Comparison of ENCODE assay signal across 15 cellular contexts in the genomic region with DNA sequence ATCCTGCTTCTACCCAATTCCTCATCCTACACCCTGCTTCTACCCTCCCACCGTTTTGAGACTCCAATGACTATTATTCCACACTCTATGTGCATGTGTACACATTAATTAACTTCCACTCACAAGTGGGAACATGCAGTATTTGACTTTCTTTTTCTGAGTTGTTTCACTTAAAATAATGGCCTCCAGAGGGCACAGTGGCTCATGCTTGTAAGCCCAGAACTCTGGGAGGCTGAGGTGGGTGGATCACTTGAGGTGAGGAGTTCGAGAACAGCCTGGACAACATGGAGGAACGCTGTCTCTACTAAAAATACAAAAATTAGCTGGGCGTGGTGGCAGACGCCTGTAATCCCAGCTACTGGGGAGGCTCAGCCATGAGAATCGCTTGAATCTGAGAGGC.
A peak's percentile ranks its signal among the peaks of the same experiment; 100 is the strongest.
DNase-seq lines count a peak whose midpoint lies in the region; ATAC-seq and TF ChIP-seq lines count a peak whose summit lies in the region.
"Had no signal": no experiment of that assay in that cellular context is flagged by ENCODE, and none has a peak within 500 bp of the region (broad histone marks: within the 10 kb centered on the region; RNA-seq: fewer than 3 reads in every experiment).

No MANE protein-coding gene starts in this region.

- 87 to 88% methylated on average over 6 of the region's 6 CpGs for WGBS in testis, 2 donors

- no peak overlapping the region for H3K4me3 ChIP-seq in Karpas-422 (ENCODE audit: low read length)
- no peak overlapping the region for H3K4me3 ChIP-seq in testis
- H3K4me3 ChIP-seq: ovary, vagina had no signal

- TF ChIP-seq CTCF in neural crest cell (conservative IDR thresholded peaks at IDR 0.05) (peak; percentile 25), mesothelial cell of epicardium (IDR thresholded peaks at IDR 0.05; ENCODE audit: unreplicated experiment) (no peak), testis (IDR thresholded peaks at IDR 0.05) (peak in 1 of 3 experiments; percentile 2)

- H3K27me3 ChIP-seq in Karpas-422 (ENCODE audit: low read length), result no peaks in the 10 kb centered on the region
- H3K27me3 ChIP-seq in testis, result no peaks in the 10 kb centered on the region
- H3K27me3 ChIP-seq: ovary, vagina had no signal

- no peaks in the 10 kb centered on the region for H3K27me3 Mint-ChIP-seq in activated CD4-positive, alpha-beta T cell treated with anti-CD3 and anti-CD28 coated beads for 36 hours
- H3K27me3 Mint-ChIP-seq in neural crest cell (ENCODE audit: low read depth) (no peaks in the 10 kb centered on the region), mesothelial cell of epicardium (ENCODE audit: low read depth) (peaks cover 7% of the 10 kb centered on the region)
- no peaks in the 10 kb centered on the region for H3K27me3 Mint-ChIP-seq in activated T-cell treated with anti-CD3 and anti-CD28 coated beads, Interleukin-2, amount 50 U/mL, for 4 hours (ENCODE audit: low read depth)
- H3K27me3 Mint-ChIP-seq: activated naive CD8-positive, alpha-beta T cell had no signal

- DNase-seq in activated CD4-positive, alpha-beta T cell treated with anti-CD3 and anti-CD28 coated beads for 36 hours, result peak; percentile 20
- DNase-seq in activated CD4-positive, alpha-beta T cell treated with anti-CD3 and anti-CD28 coated beads for 1 hour, result no peak
- DNase-seq in Karpas-422 (peak; percentile 65), amniotic epithelial cell (ENCODE audit: low read depth) (peak; percentile 23), neural crest cell (ENCODE audit: low read depth, low spot score) (no peak), mesothelial cell of epicardium (ENCODE audit: low spot score in 2 of 2, unreplicated experiment in 2 of 2) (no peak), testis (no peak)
- no peak for DNase-seq in activated T-cell treated with anti-CD3 and anti-CD28 coated beads, Interleukin-2, amount 50 U/mL, for 4 hours
- DNase-seq: activated CD4-positive, CD25-positive, alpha-beta regulatory T cell; kidney; NCI-H1092; ovary had no signal

- no peaks in the 10 kb centered on the region for H3K36me3 ChIP-seq in Karpas-422 (ENCODE audit: insufficient read depth, low read length)
- no peaks in the 10 kb centered on the region for H3K36me3 ChIP-seq in testis (ENCODE audit: low read depth, missing control alignments)
- H3K36me3 ChIP-seq: ovary, vagina had no signal

- H3K27ac ChIP-seq in Karpas-422 (ENCODE audit: low read length), result no peak overlapping the region
- no peak overlapping the region for H3K27ac ChIP-seq in testis
- H3K27ac ChIP-seq: ovary, vagina had no signal

- no peak overlapping the region for H2AFZ ChIP-seq in Karpas-422 (ENCODE audit: low read length)

- H3K4me3 Mint-ChIP-seq in activated CD4-positive, alpha-beta T cell treated with anti-CD3 and anti-CD28 coated beads for 36 hours, result no peak overlapping the region
- no peak overlapping the region for H3K4me3 Mint-ChIP-seq in neural crest cell
- H3K4me3 Mint-ChIP-seq in mesothelial cell of epicardium, result no peak overlapping the region
- no peak overlapping the region for H3K4me3 Mint-ChIP-seq in activated T-cell treated with anti-CD3 and anti-CD28 coated beads, Interleukin-2, amount 50 U/mL, for 4 hours
- H3K4me3 Mint-ChIP-seq: activated naive CD8-positive, alpha-beta T cell had no signal

- POLR2A ChIA-PET in activated CD4-positive, alpha-beta T cell treated with anti-CD3 and anti-CD28 coated beads for 36 hours (lab: Charles Lee), result no interaction called here

- peaks cover 5% of the 10 kb centered on the region for H3K36me3 Mint-ChIP-seq in activated CD4-positive, alpha-beta T cell treated with anti-CD3 and anti-CD28 coated beads for 36 hours (ENCODE audit: low read depth)
- H3K36me3 Mint-ChIP-seq in neural crest cell (ENCODE audit: low read depth) (peaks cover 3% of the 10 kb centered on the region), mesothelial cell of epicardium (no peaks in the 10 kb centered on the region)
- H3K36me3 Mint-ChIP-seq in activated T-cell treated with anti-CD3 and anti-CD28 coated beads, Interleukin-2, amount 50 U/mL, for 4 hours (ENCODE audit: insufficient read depth), result peaks cover 42% of the 10 kb centered on the region

- H3K9me2 ChIP-seq in Karpas-422 (replicated peaks; ENCODE audit: insufficient read depth, low read length), result no peaks in the 10 kb centered on the region

- ATAC-seq in activated CD4-positive, alpha-beta T cell treated with anti-CD3 and anti-CD28 coated beads for 36 hours, result no peak
- ATAC-seq in activated T-cell treated with anti-CD3 and anti-CD28 coated beads, Interleukin-2, amount 50 U/mL, for 4 hours, result no peak
- ATAC-seq: Panc1 had no signal

- H3K4me2 ChIP-seq in Karpas-422 (ENCODE audit: low read depth, low read length, poor library complexity, severe bottlenecking), result no peak overlapping the region

- H3K4me1 Mint-ChIP-seq in activated CD4-positive, alpha-beta T cell treated with anti-CD3 and anti-CD28 coated beads for 36 hours, result no peaks in the 10 kb centered on the region
- H3K4me1 Mint-ChIP-seq in neural crest cell (no peaks in the 10 kb centered on the region), mesothelial cell of epicardium (no peaks in the 10 kb centered on the region)
- no peaks in the 10 kb centered on the region for H3K4me1 Mint-ChIP-seq in activated T-cell treated with anti-CD3 and anti-CD28 coated beads, Interleukin-2, amount 50 U/mL, for 4 hours (ENCODE audit: low read depth)

- H3K27ac Mint-ChIP-seq in activated CD4-positive, alpha-beta T cell treated with anti-CD3 and anti-CD28 coated beads for 36 hours, result no peak overlapping the region
- no peak overlapping the region for H3K27ac Mint-ChIP-seq in neural crest cell (ENCODE audit: unreplicated experiment)
- H3K27ac Mint-ChIP-seq in mesothelial cell of epicardium, result no peak overlapping the region
- H3K27ac Mint-ChIP-seq: activated naive CD8-positive, alpha-beta T cell had no signal

- intact Hi-C loops in activated CD4-positive, alpha-beta T cell treated with anti-CD3 and anti-CD28 coated beads for 36 hours (cut with DNase I, micrococcal nuclease), result loop anchor here (1.0 to 5.0 kb wide), 3 partner anchors 631 to 866 kb away; no protein-coding TSS in a partner anchor
- intact Hi-C loops in testis (cut with DNase I; ENCODE audit: low total_unique reads), result no loop called here

- H3K4me1 ChIP-seq in Karpas-422 (ENCODE audit: low read length), result no peaks in the 10 kb centered on the region
- no peaks in the 10 kb centered on the region for H3K4me1 ChIP-seq in testis

- no peaks in the 10 kb centered on the region for H3K79me2 ChIP-seq in Karpas-422 (ENCODE audit: low read length)

- H3K9me3 ChIP-seq in Karpas-422 (ENCODE audit: low read length), result no peaks in the 10 kb centered on the region
- no peaks in the 10 kb centered on the region for H3K9me3 ChIP-seq in testis
- H3K9me3 ChIP-seq: ovary, vagina had no signal

- H3K9me3 Mint-ChIP-seq in activated CD4-positive, alpha-beta T cell treated with anti-CD3 and anti-CD28 coated beads for 36 hours (ENCODE audit: low read depth), result no peaks in the 10 kb centered on the region
- H3K9me3 Mint-ChIP-seq in neural crest cell (no peaks in the 10 kb centered on the region), mesothelial cell of epicardium (peaks cover 20% of the 10 kb centered on the region)
- no peaks in the 10 kb centered on the region for H3K9me3 Mint-ChIP-seq in activated T-cell treated with anti-CD3 and anti-CD28 coated beads, Interleukin-2, amount 50 U/mL, for 4 hours

- CTCF ChIA-PET in activated CD4-positive, alpha-beta T cell treated with anti-CD3 and anti-CD28 coated beads for 36 hours (lab: Charles Lee), result interaction anchor here (0.9 kb wide), 1 partner anchor 22 kb away, joined by 3 read pairs; no protein-coding TSS in a partner anchor

- H3K9ac ChIP-seq in Karpas-422 (ENCODE audit: low read length), result no peak overlapping the region

- no peaks in the 10 kb centered on the region for H4K20me1 ChIP-seq in Karpas-422 (ENCODE audit: insufficient read depth, low read depth, low read length)

- TF ChIP-seq POLR2A in testis (IDR thresholded peaks at IDR 0.05), result no peak

Comparison
In these comparisons a context has a peak if more than half of its experiments do, and no peak if none do; other contexts are left out.
1. DNase-seq: peak in activated CD4-positive, alpha-beta T cell treated with anti-CD3 and anti-CD28 coated beads for 36 hours (single experiment), Karpas-422 (single experiment) and amniotic epithelial cell (single experiment); none in activated CD4-positive, alpha-beta T cell treated with anti-CD3 and anti-CD28 coated beads for 1 hour (single experiment), neural crest cell (single experiment), mesothelial cell of epicardium (0 of 2), testis (single experiment) and activated T-cell treated with anti-CD3 and anti-CD28 coated beads, Interleukin-2, amount 50 U/mL, for 4 hours (single experiment).